12 cellular contexts compared by ENCODE assay signal in genomic region chr1:93679546-93679945, GRCh38. TPM values are rescaled to one million over a fixed set of nuclear protein-coding genes. Genes with fewer than 3 reads are reported as not detected.
DNase-seq lines count a peak whose midpoint lies in the region; ATAC-seq and TF ChIP-seq lines count a peak whose summit lies in the region.
"Had no signal": no experiment of that assay in that cellular context is flagged by ENCODE, and none has a peak within 500 bp of the region (broad histone marks: within the 10 kb centered on the region; RNA-seq: fewer than 3 reads in every experiment).

No MANE protein-coding gene starts in this region.

- WGBS in mesendoderm (ENCODE audit: extremely low coverage, insufficient coverage, low lambda C conversion rate): no CpG with 5 or more reads among the region's 4 CpGs

- DNase-seq in MCF 10A (ENCODE audit: unreplicated experiment): no peak
- no peak for DNase-seq in breast epithelium (ENCODE audit: low spot score in 2 of 2)
- DNase-seq in chondrocyte (ENCODE audit: low spot score): no peak
- DNase-seq in mesendoderm: no peak
- no peak for DNase-seq in tibial artery
- no peak for DNase-seq in EL
- DNase-seq: NCI-H1048, NCI-H526, T-helper 1 cell had no signal

- H3K4me1 ChIP-seq in breast epithelium (peaks cover 0 to 5% of the 10 kb centered on the region in 2 donors), mesendoderm (ENCODE audit: control insufficient read depth, low read depth, low read length) (peaks cover 18% of the 10 kb centered on the region), tibial artery (peaks cover 0 to 34% (median 20%) of the 10 kb centered on the region in 4 donors)

- H3K27me3 ChIP-seq in breast epithelium (no peaks in the 10 kb centered on the region), mesendoderm (ENCODE audit: insufficient read depth, low read length, poor library complexity) (no peaks in the 10 kb centered on the region), tibial artery (no peaks in the 10 kb centered on the region)

- peak overlapping the region; percentile 61 for H3K56ac ChIP-seq in mesendoderm (ENCODE audit: low read length)

- no peak overlapping the region for H3K4ac ChIP-seq in mesendoderm (ENCODE audit: low read depth, low read length)

- POLR2A ChIA-PET in MCF 10A (lab: Yijun Ruan, JAX): interaction anchor here (0.6 to 7.7 kb wide), 13 partner anchors 11 to 834 kb away, joined by 3 to 117 read pairs (median 4); no protein-coding TSS in a partner anchor

- H3K27ac Mint-ChIP-seq in MCF 10A (ENCODE audit: low read depth, unreplicated experiment): peak overlapping the region; percentile 81
- peak overlapping the region; percentile 43 for H3K27ac Mint-ChIP-seq in chondrocyte (ENCODE audit: unreplicated experiment)
- H3K27ac Mint-ChIP-seq: stimulated activated naive CD8-positive, alpha-beta T cell treated with anti-CD3 and anti-CD28 coated beads, Interleukin-15, Interleukin-2, amounts not matched to agents 100 ng/mL and 50 ng/mL, for 24 hours had no signal

- peak overlapping the region; percentile 4 for H2BK5ac ChIP-seq in mesendoderm (ENCODE audit: low read length)

- peak overlapping the region; percentile 77 for H3K18ac ChIP-seq in mesendoderm (ENCODE audit: low read length)

- ATAC-seq in GM21737 (IDR thresholded peaks at IDR 0.05; ENCODE audit: unreplicated experiment) (no peak), GM18517 (IDR thresholded peaks at IDR 0.05; ENCODE audit: unreplicated experiment) (no peak)

- H3K9ac ChIP-seq in mesendoderm (ENCODE audit: low read length): peak overlapping the region; percentile 35

- no TSS peak for BruUV-seq in MCF 10A (replicated peaks; lab: Mats Ljungman, UMichigan)

- H3K4me3 Mint-ChIP-seq in MCF 10A (ENCODE audit: unreplicated experiment) (peak overlapping the region; percentile 86), chondrocyte (ENCODE audit: unreplicated experiment) (no peak overlapping the region)

- no peak overlapping the region for H4K8ac ChIP-seq in mesendoderm (ENCODE audit: low read depth, low read length)

- H3K27me3 Mint-ChIP-seq in MCF 10A (ENCODE audit: insufficient read depth, unreplicated experiment) (no peaks in the 10 kb centered on the region), chondrocyte (ENCODE audit: low read depth) (no peaks in the 10 kb centered on the region)

- no peak overlapping the region for H3K27ac ChIP-seq in breast epithelium
- H3K27ac ChIP-seq in mesendoderm (ENCODE audit: low read depth, low read length): peak overlapping the region; percentile 48
- H3K27ac ChIP-seq in tibial artery: peak overlapping the region; percentile 87 to 88

- no peak overlapping the region for H2AK5ac ChIP-seq in mesendoderm (ENCODE audit: low read length)

- peaks cover 63% of the 10 kb centered on the region for H3K79me2 ChIP-seq in mesendoderm (ENCODE audit: control insufficient read depth, insufficient read depth, low read length)

- no peak overlapping the region for H2BK120ac ChIP-seq in mesendoderm (ENCODE audit: low read depth, low read length)

- intact Hi-C loops in MCF 10A (cut with micrococcal nuclease): no loop called here
- intact Hi-C loops in breast epithelium (cut with DNase I; ENCODE audit: low total_unique reads): loop anchor here (5.0 kb wide), 1 partner anchor 128 kb away; no protein-coding TSS in a partner anchor
- intact Hi-C loops in tibial artery (cut with DNase I; ENCODE audit: low total_unique reads): no loop called here

- no peak for TF ChIP-seq CTCF in MCF 10A (IDR thresholded peaks at IDR 0.05; ENCODE audit: unreplicated experiment)
- no peak for TF ChIP-seq CTCF in breast epithelium (IDR thresholded peaks at IDR 0.05)
- no peak for TF ChIP-seq CTCF in chondrocyte (IDR thresholded peaks at IDR 0.05)
- no peak for TF ChIP-seq CTCF in tibial artery (IDR thresholded peaks at IDR 0.05)

- H3K36me3 Mint-ChIP-seq in MCF 10A (ENCODE audit: insufficient read depth, unreplicated experiment) (peaks cover 28% of the 10 kb centered on the region), chondrocyte (ENCODE audit: low read depth) (no peaks in the 10 kb centered on the region)

- H2BK15ac ChIP-seq in mesendoderm (replicated peaks; ENCODE audit: low read depth): no peak overlapping the region

- peak overlapping the region; percentile 21 for H3K4me2 ChIP-seq in mesendoderm (ENCODE audit: low read length)

- H3K9me3 ChIP-seq in breast epithelium: no peaks in the 10 kb centered on the region
- H3K9me3 ChIP-seq in tibial artery: no peaks in the 10 kb centered on the region

- H3K79me1 ChIP-seq in mesendoderm (ENCODE audit: low read length): peaks cover 22% of the 10 kb centered on the region

- H3K9me3 Mint-ChIP-seq in MCF 10A (ENCODE audit: unreplicated experiment): no peaks in the 10 kb centered on the region
- no peaks in the 10 kb centered on the region for H3K9me3 Mint-ChIP-seq in chondrocyte (ENCODE audit: low read depth)
- H3K9me3 Mint-ChIP-seq: stimulated activated naive CD8-positive, alpha-beta T cell treated with anti-CD3 and anti-CD28 coated beads, Interleukin-15, Interleukin-2, amounts not matched to agents 100 ng/mL and 50 ng/mL, for 24 hours had no signal

- CTCF ChIA-PET in MCF 10A (lab: Yijun Ruan, JAX): interaction anchor here (1.0 to 4.0 kb wide), 7 partner anchors 10 to 165 kb away, joined by 3 to 28 read pairs (median 5); no protein-coding TSS in a partner anchor

- H3K4me3 ChIP-seq in breast epithelium: no peak overlapping the region
- no peak overlapping the region for H3K4me3 ChIP-seq in mesendoderm (ENCODE audit: low read length)
- H3K4me3 ChIP-seq in tibial artery: no peak overlapping the region

- no peak for TF ChIP-seq POLR2A in breast epithelium (IDR thresholded peaks at IDR 0.05)

- H3K36me3 ChIP-seq in breast epithelium (no peaks in the 10 kb centered on the region), mesendoderm (ENCODE audit: control insufficient read depth, insufficient read depth, low read length) (peaks cover 2% of the 10 kb centered on the region), tibial artery (no peaks in the 10 kb centered on the region)

- no peak overlapping the region for H4K5ac ChIP-seq in mesendoderm (ENCODE audit: low read length)

- H3K23ac ChIP-seq in mesendoderm (ENCODE audit: low read length): no peak overlapping the region

- H3K4me1 Mint-ChIP-seq in MCF 10A (ENCODE audit: insufficient read depth, unreplicated experiment): peaks cover 51% of the 10 kb centered on the region
- H3K4me1 Mint-ChIP-seq in chondrocyte (ENCODE audit: low read depth): peaks cover 46% of the 10 kb centered on the region

RNA-seq across cellular contexts. Expression of gene BCAR3, which starts 2.1 kb away (rescaled TPM):
- total RNA-seq in MCF 10A (2022) (83.6 and 130 TPM in 2 replicates), breast epithelium (10 to 100 TPM; 26.7 to 42.7 (median 30.2) TPM), chondrocyte (12.1 to 20.6 TPM (median 18.5 TPM) in 3 replicates)
- 23.5 TPM for polyA plus RNA-seq in mesendoderm (2013, experiment 1 of 2)
- 23.0 TPM for polyA plus RNA-seq in mesendoderm (2013, experiment 2 of 2)

Comparison
In these comparisons a context has a peak if more than half of its experiments do, and no peak if none do; other contexts are left out.
1. H3K27ac ChIP-seq: peak in mesendoderm (single experiment) and tibial artery (2 of 2); none in breast epithelium (0 of 2).